In the genomic region with DNA sequence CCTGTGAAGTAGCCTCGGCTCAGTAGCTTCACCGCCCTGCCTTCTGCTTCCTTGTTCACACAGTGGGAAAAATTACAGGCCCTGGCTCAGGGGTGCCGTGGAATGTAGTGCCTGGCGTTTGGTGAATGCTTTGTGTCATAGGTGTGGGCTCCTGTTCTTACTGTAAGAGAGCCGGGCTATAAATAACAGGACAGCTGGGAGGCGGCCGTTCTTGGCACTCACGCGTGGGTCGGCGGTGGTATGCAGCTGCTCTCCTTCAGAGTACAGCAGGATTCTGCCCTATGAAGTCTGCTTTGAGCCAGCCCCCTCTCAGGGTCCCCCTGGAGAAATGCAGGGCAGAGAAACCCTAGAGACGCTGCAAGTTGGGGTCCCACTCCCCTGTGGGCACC, we compare ENCODE assay signal across 1 cellular context.
TF ChIP-seq lines count a peak whose summit lies in the region.

No MANE protein-coding gene starts in this region.

TF ChIP-seq in IMR-90, 13 proteins besides CTCF, POLR2A, EP300 and RAD21 (continued from another document):
- TF ChIP-seq FOS (IDR thresholded peaks at IDR 0.05; ENCODE audit: low read depth, low read length) = no peak
- TF ChIP-seq CEBPB (IDR thresholded peaks at IDR 0.05; ENCODE audit: low read depth, low read length) = no peak
- TF ChIP-seq, protein P1, sequence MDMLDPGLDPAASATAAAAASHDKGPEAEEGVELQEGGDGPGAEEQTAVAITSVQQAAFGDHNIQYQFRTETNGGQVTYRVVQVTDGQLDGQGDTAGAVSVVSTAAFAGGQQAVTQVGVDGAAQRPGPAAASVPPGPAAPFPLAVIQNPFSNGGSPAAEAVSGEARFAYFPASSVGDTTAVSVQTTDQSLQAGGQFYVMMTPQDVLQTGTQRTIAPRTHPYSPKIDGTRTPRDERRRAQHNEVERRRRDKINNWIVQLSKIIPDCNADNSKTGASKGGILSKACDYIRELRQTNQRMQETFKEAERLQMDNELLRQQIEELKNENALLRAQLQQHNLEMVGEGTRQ (IDR thresholded peaks at IDR 0.05; ENCODE audit: low read depth, low read length) = no peak
- TF ChIP-seq SMC3 (IDR thresholded peaks at IDR 0.05; ENCODE audit: low read depth, low read length) = no peak
- TF ChIP-seq MAFK (IDR thresholded peaks at IDR 0.05; ENCODE audit: low read depth, low read length) = no peak
